ENCODE assay signal across 8 cellular contexts in the genomic region with DNA sequence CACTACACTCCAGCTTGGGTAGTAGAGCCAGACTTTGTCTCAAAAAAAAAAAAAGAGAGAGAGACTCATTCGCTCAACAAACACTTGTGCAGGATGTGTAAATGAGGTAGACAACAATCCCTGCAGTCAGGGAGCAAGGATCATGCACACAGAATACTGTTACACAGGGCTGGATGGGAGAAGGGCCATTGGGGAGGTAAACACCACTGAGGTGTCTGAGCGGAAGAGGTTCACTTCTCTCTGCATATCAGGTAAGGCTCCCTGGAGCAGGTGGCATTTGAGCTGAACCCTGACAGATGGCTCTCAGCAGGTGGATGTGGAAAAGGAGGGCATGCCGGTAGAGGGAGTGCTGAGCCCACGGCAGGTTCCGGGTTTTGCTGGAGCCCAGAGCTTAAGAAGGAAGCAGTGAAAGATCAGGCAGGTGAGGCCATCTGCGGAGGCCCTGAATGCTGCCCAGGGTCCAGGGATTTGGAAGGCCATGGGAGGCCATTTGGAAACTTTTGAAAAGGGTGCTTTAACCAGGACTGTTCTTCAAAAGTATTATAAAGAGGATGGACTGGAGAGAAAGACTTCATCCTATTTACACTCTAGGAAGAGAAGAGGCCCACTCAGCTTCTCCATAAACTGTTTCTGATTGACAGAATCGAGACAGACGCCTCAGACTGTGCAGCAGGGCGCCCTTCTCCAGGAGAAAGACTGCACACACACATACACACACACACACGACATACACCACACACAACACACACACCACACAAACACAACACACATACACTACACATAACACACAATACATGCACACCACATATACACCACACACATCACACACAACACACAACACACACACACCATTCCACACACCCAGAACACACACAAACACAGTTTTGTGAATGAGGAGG.
DNase-seq lines count a peak whose midpoint lies in the region; ATAC-seq and TF ChIP-seq lines count a peak whose summit lies in the region.

No MANE protein-coding gene starts in this region.

- H2AFZ ChIP-seq in neural cell (ENCODE audit: low read depth, low read length) = no peak overlapping the region

- H3K9me2 ChIP-seq in neural cell (ENCODE audit: insufficient read depth, low read length) = no peaks in the 10 kb centered on the region

- no peaks in the 10 kb centered on the region for H3K79me2 ChIP-seq in neural cell (replicated peaks; ENCODE audit: insufficient read depth, low read length)

- TF ChIP-seq CTCF in right atrium auricular region (IDR thresholded peaks at IDR 0.05) (peak in 1 of 2 donors; percentile 48), neural cell (IDR thresholded peaks at IDR 0.05; ENCODE audit: poor library complexity, severe bottlenecking) (no peak)

- H3K9ac ChIP-seq in neural cell (ENCODE audit: low read length) = no peak overlapping the region

- H3K36me3 ChIP-seq in right atrium auricular region = no peaks in the 10 kb centered on the region
- no peaks in the 10 kb centered on the region for H3K36me3 ChIP-seq in neural cell (ENCODE audit: insufficient read depth, low read length)

- H3K9me3 ChIP-seq in right atrium auricular region (no peaks in the 10 kb centered on the region), neural cell (ENCODE audit: low read length) (no peaks in the 10 kb centered on the region)

- H3K27me3 ChIP-seq in right atrium auricular region (no peaks in the 10 kb centered on the region), neural cell (ENCODE audit: insufficient read depth, low read depth, low read length) (no peaks in the 10 kb centered on the region)

- no peak for TF ChIP-seq EP300 in neural cell (conservative IDR thresholded peaks at IDR 0.05; ENCODE audit: poor library complexity, severe bottlenecking)

- H4K20me1 ChIP-seq in neural cell (ENCODE audit: insufficient read depth) = no peaks in the 10 kb centered on the region

- TF ChIP-seq RAD21 in neural cell (conservative IDR thresholded peaks at IDR 0.05) = peak; percentile 12

- intact Hi-C loops in Right ventricle myocardium superior (cut with DNase I) = no loop called here

- H3K27ac ChIP-seq in right atrium auricular region (no peak overlapping the region), neural cell (ENCODE audit: low read length) (no peak overlapping the region)

- H3K4me2 ChIP-seq in neural cell (ENCODE audit: low read length) = no peak overlapping the region

- H3K4me3 ChIP-seq in right atrium auricular region = no peak overlapping the region
- H3K4me3 ChIP-seq in neural cell (ENCODE audit: low read length) = no peak overlapping the region

- peaks cover 0 to 16% of the 10 kb centered on the region in 2 donors for H3K4me1 ChIP-seq in right atrium auricular region

- in situ Hi-C loops in SK-MEL-5 (cut with HindIII; ENCODE audit: low pct_unique_long_range_greater_than_20kb, low sequenced_read_pairs) = no loop called here

- DNase-seq in Right ventricle myocardium superior (no peak), right atrium auricular region (ENCODE audit: low spot score) (no peak), NAMALWA (ENCODE audit: low spot score) (peak; percentile 49), SK-MEL-5 (ENCODE audit: low read depth, low spot score) (peak; percentile 46), cerebellum (ENCODE audit: low spot score) (peak; percentile 64), NCI-H446 (lab: John Stamatoyannopoulos, UW) (no peak)

- ATAC-seq in Right ventricle myocardium superior (ENCODE audit: poor library complexity) (peak; percentile 61), HG03045 (IDR thresholded peaks at IDR 0.05; ENCODE audit: unreplicated experiment) (no peak)

- H3F3A ChIP-seq in neural cell (ENCODE audit: insufficient read depth, low read length, poor library complexity, severe bottlenecking) = no peaks in the 10 kb centered on the region

TF ChIP-seq in neural cell, 6 proteins besides CTCF, POLR2A, EP300 and RAD21:
- TF ChIP-seq, protein P1, sequence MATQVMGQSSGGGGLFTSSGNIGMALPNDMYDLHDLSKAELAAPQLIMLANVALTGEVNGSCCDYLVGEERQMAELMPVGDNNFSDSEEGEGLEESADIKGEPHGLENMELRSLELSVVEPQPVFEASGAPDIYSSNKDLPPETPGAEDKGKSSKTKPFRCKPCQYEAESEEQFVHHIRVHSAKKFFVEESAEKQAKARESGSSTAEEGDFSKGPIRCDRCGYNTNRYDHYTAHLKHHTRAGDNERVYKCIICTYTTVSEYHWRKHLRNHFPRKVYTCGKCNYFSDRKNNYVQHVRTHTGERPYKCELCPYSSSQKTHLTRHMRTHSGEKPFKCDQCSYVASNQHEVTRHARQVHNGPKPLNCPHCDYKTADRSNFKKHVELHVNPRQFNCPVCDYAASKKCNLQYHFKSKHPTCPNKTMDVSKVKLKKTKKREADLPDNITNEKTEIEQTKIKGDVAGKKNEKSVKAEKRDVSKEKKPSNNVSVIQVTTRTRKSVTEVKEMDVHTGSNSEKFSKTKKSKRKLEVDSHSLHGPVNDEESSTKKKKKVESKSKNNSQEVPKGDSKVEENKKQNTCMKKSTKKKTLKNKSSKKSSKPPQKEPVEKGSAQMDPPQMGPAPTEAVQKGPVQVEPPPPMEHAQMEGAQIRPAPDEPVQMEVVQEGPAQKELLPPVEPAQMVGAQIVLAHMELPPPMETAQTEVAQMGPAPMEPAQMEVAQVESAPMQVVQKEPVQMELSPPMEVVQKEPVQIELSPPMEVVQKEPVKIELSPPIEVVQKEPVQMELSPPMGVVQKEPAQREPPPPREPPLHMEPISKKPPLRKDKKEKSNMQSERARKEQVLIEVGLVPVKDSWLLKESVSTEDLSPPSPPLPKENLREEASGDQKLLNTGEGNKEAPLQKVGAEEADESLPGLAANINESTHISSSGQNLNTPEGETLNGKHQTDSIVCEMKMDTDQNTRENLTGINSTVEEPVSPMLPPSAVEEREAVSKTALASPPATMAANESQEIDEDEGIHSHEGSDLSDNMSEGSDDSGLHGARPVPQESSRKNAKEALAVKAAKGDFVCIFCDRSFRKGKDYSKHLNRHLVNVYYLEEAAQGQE (IDR thresholded peaks at IDR 0.05; ENCODE audit: borderline replicate concordance) = no peak
- TF ChIP-seq EZH2 (IDR thresholded peaks at IDR 0.05; ENCODE audit: borderline replicate concordance, insufficient read depth, low read length, poor library complexity, severe bottlenecking) (no peak), TAF1 (IDR thresholded peaks at IDR 0.05; ENCODE audit: low read depth) (no peak), POLR2AphosphoS5 (IDR thresholded peaks at IDR 0.05) (no peak), SMC3 (conservative IDR thresholded peaks at IDR 0.05; ENCODE audit: poor library complexity) (no peak), MXI1 (conservative IDR thresholded peaks at IDR 0.05; ENCODE audit: poor library complexity, severe bottlenecking) (no peak)
TF ChIP-seq in neural cell: peak in this region for 0.

Comparison
In these comparisons a context has a peak if more than half of its experiments do, and no peak if none do; other contexts are left out.
1. DNase-seq: peak in NAMALWA (single experiment), SK-MEL-5 (single experiment) and cerebellum (single experiment); none in Right ventricle myocardium superior (single experiment), right atrium auricular region (single experiment) and NCI-H446 (0 of 2).